Comparison of ENCODE assay signal across 8 cellular contexts in the genomic region with DNA sequence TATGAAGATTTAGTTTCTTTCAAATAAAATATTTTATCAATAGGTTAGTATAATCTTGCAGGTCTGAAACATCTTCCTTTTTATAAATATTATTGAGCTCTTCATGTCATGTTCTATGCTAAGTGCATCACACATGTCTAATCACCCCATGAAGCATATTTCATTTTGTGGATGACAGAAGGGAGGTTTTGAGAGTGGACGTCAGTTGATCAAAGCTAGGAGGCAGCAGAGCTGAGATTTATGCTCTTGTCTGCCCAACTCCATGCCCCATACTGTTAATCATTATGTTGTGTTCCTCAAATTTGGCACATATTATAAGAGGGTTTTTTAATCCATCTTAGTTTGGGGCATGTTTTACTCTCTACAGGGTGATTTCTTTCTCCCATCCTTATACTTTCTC. TPM values are rescaled to one million over a fixed set of nuclear protein-coding genes. Genes with fewer than 3 reads are reported as not detected.
DNase-seq lines count a peak whose midpoint lies in the region; TF ChIP-seq lines count a peak whose summit lies in the region.

No MANE protein-coding gene starts in this region.

- H3K27me3 ChIP-seq in Loucy (ENCODE audit: insufficient read depth, low read length, poor library complexity, severe bottlenecking) = no peaks in the 10 kb centered on the region
- H3K27me3 ChIP-seq in subcutaneous abdominal adipose tissue (ENCODE audit: control insufficient read depth in 5 of 5, insufficient read depth in 4 of 5, low read length in 5 of 5) = no peaks in the 10 kb centered on the region
- no peaks in the 10 kb centered on the region for H3K27me3 ChIP-seq in MG63

- TF ChIP-seq CTCF in Loucy (conservative IDR thresholded peaks at IDR 0.05; ENCODE audit: low read length) = peak; percentile 27

- H3K4me3 ChIP-seq in Loucy (ENCODE audit: low read length, poor library complexity, severe bottlenecking) (no peak overlapping the region), subcutaneous abdominal adipose tissue (ENCODE audit: low read depth in 1 of 5, low read length in 5 of 5) (no peak overlapping the region), MG63 (no peak overlapping the region)

- H3K9ac ChIP-seq in Loucy (ENCODE audit: low read depth, low read length, poor library complexity, severe bottlenecking) = no peak overlapping the region
- H3K9ac ChIP-seq in subcutaneous abdominal adipose tissue (ENCODE audit: low read length in 5 of 5) = peak overlapping the region in 1 of 5 donors; percentile 32

- no peak overlapping the region for H2AFZ ChIP-seq in Loucy (ENCODE audit: low read length)

- DNase-seq in NCI-H82 (lab: John Stamatoyannopoulos, UW) (peak; percentile 9), NCI-H82 treated with DMSO at 0.1 percent for 48 hours (lab: John Stamatoyannopoulos, UW; ENCODE audit: unreplicated experiment) (no peak), epithelial cell of prostate (ENCODE audit: low read depth, low spot score) (no peak), MG63 (no peak)
- DNase-seq in stimulated activated CD4-positive, alpha-beta T cell treated with anti-CD3 and anti-CD28 coated beads, Interleukin-2, amount 100 ng/mL, for 48 hours = no peak
- DNase-seq in effector CD8-positive, alpha-beta T cell (lab: John Stamatoyannopoulos, UW) = no peak

- H3K4me1 ChIP-seq in Loucy (ENCODE audit: insufficient read depth, low read length, poor library complexity, severe bottlenecking) (peaks cover 31% of the 10 kb centered on the region), subcutaneous abdominal adipose tissue (ENCODE audit: control insufficient read depth in 5 of 5, insufficient read depth in 5 of 5, low read length in 5 of 5) (peaks cover 3 to 55% (median 32%) of the 10 kb centered on the region in 5 donors)

- H3K9me2 ChIP-seq in Loucy (replicated peaks; ENCODE audit: low read depth, low read length) = no peaks in the 10 kb centered on the region

- no peaks in the 10 kb centered on the region for H4K20me1 ChIP-seq in Loucy (ENCODE audit: insufficient read depth, low read length, poor library complexity, severe bottlenecking)

- no peaks in the 10 kb centered on the region for H3F3A ChIP-seq in Loucy (ENCODE audit: low read depth)

- peak overlapping the region; percentile 38 for H3K27ac ChIP-seq in epithelial cell of prostate
- H3K27ac ChIP-seq in subcutaneous abdominal adipose tissue (ENCODE audit: low read depth, low read length) = peak overlapping the region; percentile 26

- H3K9me3 ChIP-seq in Loucy (ENCODE audit: insufficient read depth, low read depth, low read length) (no peaks in the 10 kb centered on the region), subcutaneous abdominal adipose tissue (ENCODE audit: control insufficient read depth in 5 of 5, low read length in 5 of 5) (no peaks in the 10 kb centered on the region), MG63 (no peaks in the 10 kb centered on the region)

- H3K79me2 ChIP-seq in Loucy (ENCODE audit: insufficient read depth, low read length) = no peaks in the 10 kb centered on the region

- H3K4me2 ChIP-seq in Loucy (ENCODE audit: low read depth, low read length, poor library complexity, severe bottlenecking) = no peak overlapping the region

- H3K36me3 ChIP-seq in Loucy (ENCODE audit: insufficient read depth, low read length) (no peaks in the 10 kb centered on the region), subcutaneous abdominal adipose tissue (ENCODE audit: control insufficient read depth in 5 of 5, insufficient read depth in 5 of 5, low read length in 5 of 5) (no peaks in the 10 kb centered on the region), MG63 (no peaks in the 10 kb centered on the region)

RNA-seq across cellular contexts. Expression of a gene that starts 22.7 kb away (rescaled TPM):
- 5.4 and 6.4 TPM in 2 replicates for total RNA-seq in MG63 (2014; rRNA removed; shearing (Covaris generic); ENCODE audit: low replicate concordance)
